Comparison of ENCODE assay signal across 31 cellular contexts in the genomic region with DNA sequence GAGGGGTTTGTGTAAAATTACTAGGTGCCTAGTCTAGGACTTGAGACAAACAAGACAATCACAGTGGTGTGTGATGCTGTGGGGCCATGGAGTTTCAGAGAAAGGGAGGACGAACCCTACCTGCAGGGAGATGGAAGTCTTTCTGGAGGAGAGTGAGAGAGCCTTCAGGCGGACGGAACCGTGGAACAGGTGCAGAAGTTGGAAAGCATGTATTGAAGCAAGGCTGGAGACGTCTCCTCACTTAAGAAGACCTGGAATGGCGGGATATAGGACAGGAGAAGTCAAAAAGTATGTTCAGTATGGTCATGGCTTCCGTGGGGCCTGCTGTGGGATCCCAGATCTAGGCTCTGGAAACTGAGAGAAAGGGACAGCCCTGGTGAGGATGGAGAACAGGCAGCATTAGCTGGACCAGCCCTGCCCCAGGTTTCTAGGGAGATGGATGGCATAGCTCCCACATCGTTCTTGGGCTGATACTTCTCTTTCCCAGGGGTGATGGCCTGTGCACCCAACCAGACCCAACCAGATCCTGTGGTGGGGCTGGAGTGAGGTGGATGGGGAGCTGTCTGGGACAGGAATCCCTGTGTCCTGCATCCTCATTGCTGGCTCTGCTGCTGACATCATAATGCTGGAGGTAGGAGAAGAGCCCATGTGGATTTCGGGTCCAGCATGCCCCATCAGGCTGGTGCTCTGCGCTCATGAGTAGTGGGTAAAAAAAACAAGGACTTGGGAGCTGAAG. TPM values are rescaled to one million over a fixed set of nuclear protein-coding genes. Genes with fewer than 3 reads are reported as not detected.
DNase-seq lines count a peak whose midpoint lies in the region; ATAC-seq, FAIRE-seq and TF ChIP-seq lines count a peak whose summit lies in the region.
"Had no signal": no experiment of that assay in that cellular context is flagged by ENCODE, and none has a peak within 500 bp of the region (broad histone marks: within the 10 kb centered on the region; RNA-seq: fewer than 3 reads in every experiment).

No MANE protein-coding gene starts in this region.

- H3K4me1 ChIP-seq in right lobe of liver (no peaks in the 10 kb centered on the region), HepG2 (ENCODE audit: insufficient read depth, low read length) (peaks cover 11% of the 10 kb centered on the region), osteoblast (ENCODE audit: insufficient read depth, low read length) (no peaks in the 10 kb centered on the region), aorta (ENCODE audit: control insufficient read depth in 1 of 2, insufficient read depth in 2 of 2, low read length in 2 of 2) (no peaks in the 10 kb centered on the region), endodermal cell (ENCODE audit: control insufficient read depth, insufficient read depth, low read length) (no peaks in the 10 kb centered on the region)
- H3K4me1 ChIP-seq: gastrocnemius medialis, neural progenitor cell, stomach, thyroid gland had no signal

- POLR2A ChIA-PET in HepG2 (lab: Yijun Ruan, JAX): no interaction called here

- H3K36me3 ChIP-seq in right lobe of liver: no peaks in the 10 kb centered on the region
- H3K36me3 ChIP-seq in HepG2 (replicated peaks in 1 of 2; ENCODE audit: control insufficient read depth in 1 of 2, insufficient read depth in 2 of 2, low read length in 2 of 2): no peaks in the 10 kb centered on the region
- no peaks in the 10 kb centered on the region for H3K36me3 ChIP-seq in osteoblast (ENCODE audit: insufficient read depth, low read length)
- H3K36me3 ChIP-seq in aorta (ENCODE audit: control insufficient read depth in 1 of 2, insufficient read depth in 2 of 2, low read length in 1 of 2): no peaks in the 10 kb centered on the region
- no peaks in the 10 kb centered on the region for H3K36me3 ChIP-seq in endodermal cell (ENCODE audit: control insufficient read depth, insufficient read depth, low read length)
- H3K36me3 ChIP-seq: gastrocnemius medialis, neural progenitor cell, stomach, thyroid gland had no signal

- no TSS peak for BruUV-seq in HepG2 (replicated peaks; lab: Mats Ljungman, UMichigan)

- H2AFZ ChIP-seq in HepG2 (ENCODE audit: low read length) (no peak overlapping the region), osteoblast (ENCODE audit: low read length) (no peak overlapping the region)
- H2AFZ ChIP-seq: hepatocyte, neural progenitor cell, PC-9 had no signal

- H3K27ac Mint-ChIP-seq in chondrocyte (ENCODE audit: unreplicated experiment): no peak overlapping the region
- H3K27ac Mint-ChIP-seq in endodermal cell: no peak overlapping the region
- H3K27ac Mint-ChIP-seq: activated B cell treated with CpG ODN at 0.5 μM for 24 hours; B cell; neural progenitor cell; T-helper 1 cell treated with Interleukin-12 subunit alpha and Interleukin-12 subunit beta and Interleukin-4 antibody, amounts not matched to agents 30 μg/mL and 1 μg/mL, for 36 hours had no signal

- H3K9ac ChIP-seq in HepG2 (ENCODE audit: insufficient read depth, low read depth, low read length) (no peak overlapping the region), endodermal cell (ENCODE audit: extremely low read depth, low read length, poor library complexity, severe bottlenecking) (no peak overlapping the region)
- H3K9ac ChIP-seq: KMS-11, neural progenitor cell had no signal

- H3K79me2 ChIP-seq in HepG2 (ENCODE audit: insufficient read depth, low read length): no peaks in the 10 kb centered on the region
- H3K79me2 ChIP-seq in osteoblast (ENCODE audit: insufficient read depth, low read length): no peaks in the 10 kb centered on the region
- H3K79me2 ChIP-seq: hepatocyte had no signal

- FAIRE-seq in HepG2 (lab: Jason Lieb, UNC): no peak
- FAIRE-seq: endothelial cell of umbilical vein had no signal

- H3K9me3 ChIP-seq in right lobe of liver (no peaks in the 10 kb centered on the region), HepG2 (ENCODE audit: low read length) (no peaks in the 10 kb centered on the region), osteoblast (ENCODE audit: low read depth, low read length) (no peaks in the 10 kb centered on the region), aorta (ENCODE audit: control insufficient read depth, low read length) (no peaks in the 10 kb centered on the region), endodermal cell (ENCODE audit: control insufficient read depth, low read length) (no peaks in the 10 kb centered on the region)
- H3K9me3 ChIP-seq: gastrocnemius medialis, stomach, thyroid gland had no signal

- H3K4me3 ChIP-seq in right lobe of liver (no peak overlapping the region), HepG2 (replicated peaks in 1 of 3; ENCODE audit: insufficient read depth in 1 of 3, low read depth in 2 of 3, low read length in 3 of 3) (no peak overlapping the region), osteoblast (ENCODE audit: insufficient read depth, low read length) (no peak overlapping the region), aorta (ENCODE audit: low read length in 2 of 2) (no peak overlapping the region), endodermal cell (ENCODE audit: low read length) (no peak overlapping the region)
- H3K4me3 ChIP-seq: gastrocnemius medialis, hepatocyte, neural progenitor cell, PC-9, stomach, thyroid gland had no signal

- H3K4me3 Mint-ChIP-seq in chondrocyte (ENCODE audit: unreplicated experiment) (no peak overlapping the region), endodermal cell (no peak overlapping the region)
- H3K4me3 Mint-ChIP-seq: activated B cell treated with CpG ODN at 0.5 μM for 24 hours; B cell; CD4-positive, alpha-beta memory T cell; neural progenitor cell; T-helper 1 cell treated with Interleukin-12 subunit alpha and Interleukin-12 subunit beta and Interleukin-4 antibody, amounts not matched to agents 30 μg/mL and 1 μg/mL, for 36 hours had no signal

- intact Hi-C loops in right lobe of liver (cut with DNase I) (no loop called here), HepG2 (cut with micrococcal nuclease; ENCODE audit: unreplicated experiment) (no loop called here), aorta (cut with DNase I) (no loop called here)

- CTCF ChIA-PET in HepG2 (lab: Yijun Ruan, JAX; ENCODE audit: low intra/inter-chr PET ratio, low total read pairs): no interaction called here

- H4K20me1 ChIP-seq in HepG2 (ENCODE audit: insufficient read depth, low read length) (no peaks in the 10 kb centered on the region), osteoblast (ENCODE audit: insufficient read depth, low read length) (no peaks in the 10 kb centered on the region)

- no peak for TF ChIP-seq RAD21 in HepG2 (CRISPR knock-in tag; IDR thresholded peaks at IDR 0.05)

- WGBS in right lobe of liver (ENCODE audit: insufficient coverage, low coverage, low lambda C conversion rate, missing lambda C conversion rate): 79% methylated on average over 9 of the region's 10 CpGs
- WGBS in HepG2 (ENCODE audit: low lambda C conversion rate): 35% methylated on average over 10 of the region's 10 CpGs
- WGBS in aorta, 2 donors: 88 to 95% methylated on average over 10 of the region's 10 CpGs
- 79 to 88% methylated on average over 7 to 10 of the region's 10 CpGs for WGBS in endodermal cell (ENCODE audit: insufficient coverage in 1 of 2, insufficient read length in 1 of 2), 2 experiments

- DNase-seq in right lobe of liver (peak in 2 of 3 donors; percentile 13 to 31), HepG2 (ENCODE audit: low spot score) (no peak), chondrocyte (ENCODE audit: low spot score) (peak; percentile 48), osteoblast (ENCODE audit: insufficient read length, low spot score, missing footprints) (peak; percentile 62), aorta (peak; percentile 16 to 40), NCI-H69 (lab: John Stamatoyannopoulos, UW) (no peak), endodermal cell (no peak)
- DNase-seq: ACHN; activated B cell treated with CpG ODN at 0.5 μM for 24 hours; activated CD4-positive, alpha-beta T cell treated with anti-CD3 and anti-CD28 coated beads, Interleukin-2, amount 50 U/mL, for 4 hours; activated naive CD4-positive, alpha-beta T cell treated with Interleukin-2 at 50 U/mL for 16 hours; CD4-positive, alpha-beta memory T cell; gastrocnemius medialis; GOT3; left cardiac atrium; MM.1S; NCI-H1105 treated with DMSO at 0.1 percent for 48 hours; NCI-H2029; NCI-H526; PC-9; right cardiac atrium; Right ventricle myocardium superior; stomach; thyroid gland had no signal

- no peaks in the 10 kb centered on the region for H3K27me3 ChIP-seq in right lobe of liver
- H3K27me3 ChIP-seq in HepG2 (ENCODE audit: control insufficient read depth in 1 of 2, insufficient read depth in 2 of 2, low read length in 2 of 2): peaks cover 4 to 16% of the 10 kb centered on the region in 2 experiments; a peak in 2 of 5 replicates
- peaks cover 3% of the 10 kb centered on the region for H3K27me3 ChIP-seq in osteoblast (ENCODE audit: insufficient read depth, low read length)
- no peaks in the 10 kb centered on the region for H3K27me3 ChIP-seq in aorta (ENCODE audit: control insufficient read depth in 1 of 2, insufficient read depth in 2 of 2, low read length in 1 of 2)
- no peaks in the 10 kb centered on the region for H3K27me3 ChIP-seq in endodermal cell (ENCODE audit: control insufficient read depth, insufficient read depth, low read length, poor library complexity, severe bottlenecking)
- H3K27me3 ChIP-seq: hepatocyte, neural progenitor cell, thyroid gland had no signal

- H3K4me1 Mint-ChIP-seq in chondrocyte (ENCODE audit: low read depth) (peaks cover 6% of the 10 kb centered on the region), endodermal cell (peaks cover 14% of the 10 kb centered on the region)
- H3K4me1 Mint-ChIP-seq: CD4-positive, alpha-beta memory T cell had no signal

- ATAC-seq in right lobe of liver (no peak), HepG2 (no peak), aorta (ENCODE audit: low FRiP score) (no peak), GM19397 (IDR thresholded peaks at IDR 0.05; ENCODE audit: unreplicated experiment) (no peak)
- ATAC-seq: gastrocnemius medialis, left cardiac atrium, right cardiac atrium had no signal

- in situ Hi-C loops in HepG2 (cut with HindIII; ENCODE audit: extremely low pct_ligation_motif_present, low pct_unique_long_range_greater_than_20kb): no loop called here

- TF ChIP-seq CTCF in right lobe of liver (IDR thresholded peaks at IDR 0.05) (no peak), HepG2 (CRISPR knock-in tag; IDR thresholded peaks at IDR 0.05) (no peak), chondrocyte (IDR thresholded peaks at IDR 0.05) (no peak), osteoblast (IDR thresholded peaks at IDR 0.05; ENCODE audit: extremely low read depth, low read depth, low read length) (no peak), endodermal cell (conservative IDR thresholded peaks at IDR 0.05) (no peak)

- H3K9me3 Mint-ChIP-seq in chondrocyte (ENCODE audit: low read depth) (no peaks in the 10 kb centered on the region), endodermal cell (peaks cover 2% of the 10 kb centered on the region)
- H3K9me3 Mint-ChIP-seq: activated B cell treated with CpG ODN at 0.5 μM for 24 hours; CD4-positive, alpha-beta memory T cell had no signal

- TF ChIP-seq EP300 in HepG2 (IDR thresholded peaks at IDR 0.05; ENCODE audit: low read depth in 2 of 2, low read length in 2 of 2) (no peak), HepG2 (CRISPR knock-in tag; IDR thresholded peaks at IDR 0.05; ENCODE audit: borderline replicate concordance) (no peak)

- no peak for TF ChIP-seq POLR2A in right lobe of liver (IDR thresholded peaks at IDR 0.05)
- no peak for TF ChIP-seq POLR2A in HepG2 (IDR thresholded peaks at IDR 0.05; ENCODE audit: insufficient read depth in 1 of 2, low read depth in 2 of 2, low read length in 2 of 2)

- H3K27ac ChIP-seq in right lobe of liver: no peak overlapping the region
- H3K27ac ChIP-seq in HepG2 (ENCODE audit: extremely low read length, insufficient read depth, low read length): no peak overlapping the region
- H3K27ac ChIP-seq in osteoblast (ENCODE audit: low read depth, low read length): no peak overlapping the region
- H3K27ac ChIP-seq in aorta (ENCODE audit: low read depth in 1 of 2, low read length in 2 of 2): no peak overlapping the region
- no peak overlapping the region for H3K27ac ChIP-seq in endodermal cell (ENCODE audit: low read depth, low read length)
- H3K27ac ChIP-seq: gastrocnemius medialis, hepatocyte, KMS-11, neural progenitor cell, PC-9, stomach, thyroid gland had no signal

- H3K4me2 ChIP-seq in HepG2 (ENCODE audit: low read depth, low read length): no peak overlapping the region
- no peak overlapping the region for H3K4me2 ChIP-seq in osteoblast (ENCODE audit: insufficient read depth, low read length)
- H3K4me2 ChIP-seq: hepatocyte, KMS-11, neural progenitor cell, PC-9 had no signal

- no peaks in the 10 kb centered on the region for H3K27me3 Mint-ChIP-seq in chondrocyte (ENCODE audit: low read depth)
- H3K27me3 Mint-ChIP-seq in endodermal cell (ENCODE audit: insufficient read depth): peaks cover 12% of the 10 kb centered on the region
- H3K27me3 Mint-ChIP-seq: activated B cell treated with CpG ODN at 0.5 μM for 24 hours; B cell; CD4-positive, alpha-beta memory T cell had no signal

- no peaks in the 10 kb centered on the region for H3K36me3 Mint-ChIP-seq in chondrocyte (ENCODE audit: low read depth)
- peaks cover 1% of the 10 kb centered on the region for H3K36me3 Mint-ChIP-seq in endodermal cell (ENCODE audit: low read depth)
- H3K36me3 Mint-ChIP-seq: CD4-positive, alpha-beta memory T cell; neural progenitor cell had no signal

RNA-seq across cellular contexts. Expression of a gene that starts 15.0 kb away (rescaled TPM):
- total RNA-seq in right lobe of liver (1 to 10 TPM in 2 of 6 experiments, under 1 TPM in 4; 0.21 to 1.2 (median 0.56) TPM), HepG2 (2016; rRNA removed; fragmentation: Illumina TruSeq; extraction: Trizol) (7.7 and 17.4 TPM in 2 replicates), chondrocyte (7.1 to 14.5 TPM (median 8.3 TPM) in 3 replicates), osteoblast (8.3 and 11.2 TPM in 2 replicates), aorta (10 to 100 TPM in 1 of 2 donors, 1 to 10 TPM in 1; 8.1 to 12.3 TPM), endodermal cell (10 to 100 TPM; 29.1 to 39.6 TPM)
- 2.2 and 4.4 TPM in 2 replicates for total RNA-seq in HepG2 (2016; cell fraction: cytosol; rRNA removed; fragmentation: Illumina TruSeq; extraction: Trizol; ENCODE audit: low read depth)
- total RNA-seq in HepG2 (2016; cell fraction: insoluble cytoplasmic fraction; rRNA removed; fragmentation: Illumina TruSeq; extraction: Trizol): 8.1 and 18.8 TPM in 2 replicates
- total RNA-seq in HepG2 (2016; cell fraction: membrane; rRNA removed; fragmentation: Illumina TruSeq; extraction: Trizol): 7.6 and 8.8 TPM in 2 replicates
- 30.3 and 33.7 TPM in 2 replicates for total RNA-seq in HepG2 (2016; cell fraction: nucleus; rRNA removed; fragmentation: Illumina TruSeq; extraction: Trizol)
- polyA plus RNA-seq in HepG2 (2011; rRNA removed) (17.3 and 20.6 TPM in 2 replicates), aorta (1 to 10 TPM; 1.1 to 3.6 TPM)
- polyA plus RNA-seq in HepG2 (2011; cell fraction: cytosol; rRNA removed): 10.8 and 12.1 TPM in 2 replicates
- polyA plus RNA-seq in HepG2 (2011; cell fraction: nucleus; rRNA removed): 64.4 and 71.0 TPM in 2 replicates
- polyA plus RNA-seq in HepG2 (2012): 6.2 and 8.4 TPM in 2 replicates
- polyA plus RNA-seq in HepG2 (2016; cell fraction: cytosol; fragmentation: Illumina TruSeq; extraction: Trizol; ENCODE audit: low read depth): 1.1 and 2.0 TPM in 2 replicates
- polyA plus RNA-seq in HepG2 (2016; cell fraction: insoluble cytoplasmic fraction; fragmentation: Illumina TruSeq; extraction: Trizol; ENCODE audit: low read depth): 7.4 and 8.7 TPM in 2 replicates
- 3.9 and 4.9 TPM in 2 replicates for polyA plus RNA-seq in HepG2 (2016; cell fraction: membrane; fragmentation: Illumina TruSeq; extraction: Trizol; ENCODE audit: low read depth)
- polyA plus RNA-seq in HepG2 (2016; cell fraction: nucleus; fragmentation: Illumina TruSeq; extraction: Trizol; ENCODE audit: insufficient read depth, low read depth): 51.0 and 61.4 TPM in 2 replicates
- polyA minus RNA-seq in HepG2 (2011; rRNA and poly(A)+ RNA removed; ENCODE audit: low replicate concordance): 30.5 and 280 TPM in 2 replicates
- polyA minus RNA-seq in HepG2 (2011; cell fraction: cytosol; rRNA and poly(A)+ RNA removed): 8.3 and 9.2 TPM in 2 replicates
- 28.8 and 29.9 TPM in 2 replicates for polyA minus RNA-seq in HepG2 (2011; cell fraction: nucleus; rRNA and poly(A)+ RNA removed)
- polyA plus RNA-seq in endodermal cell (2013, experiment 1 of 2): 35.6 TPM
- 29.0 TPM for polyA plus RNA-seq in endodermal cell (2013, experiment 2 of 2)

Comparison
In these comparisons a context has a peak if more than half of its experiments do, and no peak if none do; other contexts are left out.
1. DNase-seq: peak in right lobe of liver (2 of 3), chondrocyte (single experiment), osteoblast (single experiment) and aorta (2 of 2); none in HepG2 (single experiment), NCI-H69 (single experiment) and endodermal cell (single experiment).